In the genomic region with DNA sequence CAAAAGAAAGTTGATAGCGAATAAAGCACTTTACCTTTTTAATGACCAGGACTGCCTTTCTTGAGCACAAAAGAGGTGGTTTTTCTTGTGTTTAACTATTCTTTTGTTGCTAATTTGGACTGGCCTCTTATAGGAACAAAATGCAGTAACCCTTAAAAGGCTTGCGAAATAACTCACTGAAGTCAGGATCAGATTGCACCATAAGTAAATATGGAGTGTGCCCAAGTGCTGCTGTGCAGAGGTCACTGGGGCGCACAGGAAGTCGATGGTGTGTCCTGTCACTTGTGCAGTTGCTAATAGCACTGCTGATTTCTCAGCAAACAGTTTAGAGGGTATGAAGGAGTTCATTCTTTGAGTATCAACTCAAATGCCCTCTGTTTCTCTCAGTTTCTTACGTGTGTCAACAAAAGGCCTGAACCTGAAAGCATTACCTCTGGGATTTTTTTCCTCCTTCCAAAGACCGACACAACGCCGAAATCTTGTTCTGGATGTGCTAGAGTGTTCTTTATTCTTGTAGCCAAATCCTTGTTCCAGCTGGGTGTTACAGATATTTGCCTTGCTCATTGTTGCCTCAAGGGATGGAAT, we compare ENCODE assay signal across 10 cellular contexts.
DNase-seq lines count a peak whose midpoint lies in the region; ATAC-seq and TF ChIP-seq lines count a peak whose summit lies in the region.
"Had no signal": no experiment of that assay in that cellular context is flagged by ENCODE, and none has a peak within 500 bp of the region (broad histone marks: within the 10 kb centered on the region; RNA-seq: fewer than 3 reads in every experiment).

No MANE protein-coding gene starts in this region.

- no peaks in the 10 kb centered on the region for H3K9me3 Mint-ChIP-seq in stimulated activated memory B cell treated with anti-CD40 and anti-IgM and Interleukin-4, amounts not matched to agents 10 μg/mL and 1 μg/mL and 100 μg/mL, for 72 hours

- H3K9me3 ChIP-seq in skeletal muscle tissue (ENCODE audit: control insufficient read depth in 3 of 3, low read length in 3 of 3) (no peaks in the 10 kb centered on the region), SK-N-SH (no peaks in the 10 kb centered on the region)

- H3F3A ChIP-seq in SK-N-SH (replicated peaks; ENCODE audit: insufficient read depth), result peaks cover 3% of the 10 kb centered on the region

- peaks cover 7 to 13% (median 7%) of the 10 kb centered on the region in 3 donors for H3K4me1 ChIP-seq in skeletal muscle tissue (ENCODE audit: control insufficient read depth in 3 of 3, insufficient read depth in 3 of 3, low read length in 3 of 3)
- no peaks in the 10 kb centered on the region for H3K4me1 ChIP-seq in SK-N-SH (ENCODE audit: control insufficient read depth in 1 of 2, insufficient read depth in 2 of 2, low read depth in 1 of 2, low read length in 1 of 2)

- ATAC-seq in GM19463 (IDR thresholded peaks at IDR 0.05; ENCODE audit: unreplicated experiment), result no peak
- ATAC-seq in stimulated activated memory B cell treated with anti-CD40 and anti-IgM and Interleukin-4, amounts not matched to agents 10 μg/mL and 1 μg/mL and 100 μg/mL, for 72 hours, result no peak

- H3K27ac ChIP-seq in skeletal muscle tissue (ENCODE audit: low read depth, low read length) (peak overlapping the region; percentile 7), SK-N-SH (ENCODE audit: low read depth in 2 of 2, low read length in 1 of 2) (no peak overlapping the region)

- no peak overlapping the region for H3K4me2 ChIP-seq in SK-N-SH

- no peak overlapping the region for H2AFZ ChIP-seq in SK-N-SH (ENCODE audit: low read depth)

- TF ChIP-seq RAD21 in SK-N-SH (IDR thresholded peaks at IDR 0.05; ENCODE audit: low read length), result no peak

- H3K79me2 ChIP-seq in SK-N-SH (ENCODE audit: insufficient read depth), result peaks cover 49% of the 10 kb centered on the region; the same call in 1 of the 2 replicates

- peak; percentile 76 for DNase-seq in HCEC 1CT
- peak; percentile 20 for DNase-seq in NCI-H748 (lab: John Stamatoyannopoulos, UW; ENCODE audit: unreplicated experiment)
- DNase-seq in fibroblast of gingiva (ENCODE audit: low read depth), result peak; percentile 82
- no peak for DNase-seq in hepatic stellate cell (ENCODE audit: low spot score)
- DNase-seq in SK-N-SH, result no peak
- DNase-seq: activated CD4-positive, alpha-beta T cell treated with anti-CD3 and anti-CD28 coated beads for 4 hours; NCI-H226 had no signal

- no peak for TF ChIP-seq CTCF in SK-N-SH (IDR thresholded peaks at IDR 0.05)

- no peaks in the 10 kb centered on the region for H3K27me3 ChIP-seq in skeletal muscle tissue (ENCODE audit: control insufficient read depth in 3 of 3, insufficient read depth in 3 of 3, low read length in 3 of 3)
- no peaks in the 10 kb centered on the region for H3K27me3 ChIP-seq in SK-N-SH (ENCODE audit: insufficient read depth)

- no peak for TF ChIP-seq EP300 in SK-N-SH (IDR thresholded peaks at IDR 0.05; ENCODE audit: borderline replicate concordance in 1 of 2, low read depth in 1 of 2, low read length in 1 of 2)

- POLR2A ChIA-PET in SK-N-SH (lab: Yijun Ruan, JAX), result no interaction called here

- no peaks in the 10 kb centered on the region for H3K9me2 ChIP-seq in SK-N-SH

- no peak overlapping the region for H3K4me3 Mint-ChIP-seq in stimulated activated memory B cell treated with anti-CD40 and anti-IgM and Interleukin-4, amounts not matched to agents 10 μg/mL and 1 μg/mL and 100 μg/mL, for 72 hours

- CTCF ChIA-PET in SK-N-SH (lab: Yijun Ruan, JAX), result no interaction called here

- H3K4me1 Mint-ChIP-seq in stimulated activated memory B cell treated with anti-CD40 and anti-IgM and Interleukin-4, amounts not matched to agents 10 μg/mL and 1 μg/mL and 100 μg/mL, for 72 hours, result peaks cover 10% of the 10 kb centered on the region

- 91% methylated on average over 8 of the region's 8 CpGs for WGBS in SK-N-SH (ENCODE audit: low lambda C conversion rate)

- no peak overlapping the region for H3K27ac Mint-ChIP-seq in stimulated activated memory B cell treated with anti-CD40 and anti-IgM and Interleukin-4, amounts not matched to agents 10 μg/mL and 1 μg/mL and 100 μg/mL, for 72 hours

- H3K9ac ChIP-seq in skeletal muscle tissue (ENCODE audit: low read depth in 1 of 3, low read length in 3 of 3) (no peak overlapping the region), SK-N-SH (no peak overlapping the region)

- no peaks in the 10 kb centered on the region for H3K27me3 Mint-ChIP-seq in stimulated activated memory B cell treated with anti-CD40 and anti-IgM and Interleukin-4, amounts not matched to agents 10 μg/mL and 1 μg/mL and 100 μg/mL, for 72 hours

- H3K4me3 ChIP-seq in skeletal muscle tissue (ENCODE audit: low read length in 3 of 3) (no peak overlapping the region), SK-N-SH (ENCODE audit: low read depth in 2 of 2, low read length in 1 of 2) (no peak overlapping the region)

- H3K36me3 ChIP-seq in skeletal muscle tissue (ENCODE audit: control insufficient read depth in 3 of 3, insufficient read depth in 3 of 3, low read length in 3 of 3) (peaks cover 12 to 38% (median 31%) of the 10 kb centered on the region in 3 donors), SK-N-SH (replicated peaks in 1 of 2; ENCODE audit: control insufficient read depth in 1 of 2, insufficient read depth in 2 of 2, low read length in 1 of 2) (peaks cover 67 to 83% of the 10 kb centered on the region in 2 experiments)

- peaks cover 75% of the 10 kb centered on the region for H3K36me3 Mint-ChIP-seq in stimulated activated memory B cell treated with anti-CD40 and anti-IgM and Interleukin-4, amounts not matched to agents 10 μg/mL and 1 μg/mL and 100 μg/mL, for 72 hours

- peaks cover 6% of the 10 kb centered on the region; the same call in 1 of the 2 replicates for H4K20me1 ChIP-seq in SK-N-SH (ENCODE audit: insufficient read depth)

TF ChIP-seq in SK-N-SH, 30 proteins besides CTCF, POLR2A, EP300 and RAD21:
- TF ChIP-seq GABPA (IDR thresholded peaks at IDR 0.05; ENCODE audit: low read depth) (no peak), ELF1 (IDR thresholded peaks at IDR 0.05) (no peak), POLR2AphosphoS5 (IDR thresholded peaks at IDR 0.05; ENCODE audit: low read depth, low read length) (no peak), JUND (IDR thresholded peaks at IDR 0.05) (no peak), NFIC (IDR thresholded peaks at IDR 0.05; ENCODE audit: borderline replicate concordance) (no peak), SMC3 (IDR thresholded peaks at IDR 0.05; ENCODE audit: low read depth, low read length) (no peak), FOSL2 (IDR thresholded peaks at IDR 0.05; ENCODE audit: borderline replicate concordance, low read depth) (no peak), EZH2phosphoT487 (IDR thresholded peaks at IDR 0.05; ENCODE audit: borderline replicate concordance, low read depth) (no peak), TCF12 (IDR thresholded peaks at IDR 0.05) (no peak), FOXJ3 (CRISPR knock-in tag; IDR thresholded peaks at IDR 0.05) (no peak), MEF2A (IDR thresholded peaks at IDR 0.05; ENCODE audit: borderline replicate concordance, low read depth) (no peak)
- TF ChIP-seq, protein P1, sequence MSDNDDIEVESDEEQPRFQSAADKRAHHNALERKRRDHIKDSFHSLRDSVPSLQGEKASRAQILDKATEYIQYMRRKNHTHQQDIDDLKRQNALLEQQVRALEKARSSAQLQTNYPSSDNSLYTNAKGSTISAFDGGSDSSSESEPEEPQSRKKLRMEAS (IDR thresholded peaks at IDR 0.05; ENCODE audit: low read depth), result no peak

Comparison
In these comparisons a context has a peak if more than half of its experiments do, and no peak if none do; other contexts are left out.
1. DNase-seq: peak in HCEC 1CT (single experiment), NCI-H748 (single experiment) and fibroblast of gingiva (single experiment); none in hepatic stellate cell (single experiment) and SK-N-SH (single experiment).